ENCODE assay signal across 28 cellular contexts in the genomic region with DNA sequence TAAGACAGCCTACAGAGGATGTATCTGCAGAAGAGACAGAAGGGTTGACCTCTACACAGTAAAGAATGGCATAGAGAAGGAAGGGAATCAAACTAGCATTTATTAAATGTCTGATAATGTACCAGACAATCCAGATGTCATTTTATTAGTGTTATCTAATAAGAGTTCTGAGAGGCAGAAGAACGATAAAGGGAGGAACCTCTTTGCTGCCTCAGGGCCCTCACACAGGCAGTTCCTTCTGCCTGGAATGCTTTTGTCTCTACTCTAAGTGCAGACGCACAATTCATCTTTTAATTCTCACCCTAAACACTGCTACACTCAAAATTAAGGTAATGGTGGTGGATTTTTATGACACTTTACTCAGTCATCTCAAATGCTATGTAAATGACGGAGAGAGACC.
"Had no signal": no experiment of that assay in that cellular context is flagged by ENCODE, and none has a peak within 500 bp of the region (broad histone marks: within the 10 kb centered on the region; RNA-seq: fewer than 3 reads in every experiment).

No MANE protein-coding gene starts in this region.

- H3K4me3 Mint-ChIP-seq: stimulated activated effector memory CD8-positive, alpha-beta T cell treated with anti-CD3 and anti-CD28 coated beads, Interleukin-12 subunit alpha, Interleukin-12 subunit beta, amount 100 ng/mL, for 72 hours; stimulated activated memory B cell treated with anti-CD40 and anti-IgM and Interleukin-4, amounts not matched to agents 10 μg/mL and 1 μg/mL and 100 μg/mL, for 72 hours; stimulated activated naive B cell treated with anti-CD40 and anti-IgM and Interleukin-4, amounts not matched to agents 10 μg/mL and 1 μg/mL and 100 μg/mL, for 72 hours; stimulated activated naive CD8-positive, alpha-beta T cell treated with anti-CD3 and anti-CD28 coated beads, Interleukin-15, amount 100 ng/mL, for 72 hours; stimulated activated naive CD8-positive, alpha-beta T cell treated with anti-CD3 and anti-CD28 coated beads, Interleukin-15, Interleukin-2, amounts not matched to agents 100 ng/mL and 50 ng/mL, for 24 hours; type B pancreatic cell had no signal

- H3K27ac ChIP-seq: stomach, suprapubic skin, testis, thoracic aorta, thyroid gland, tibial artery, tibial nerve, transverse colon, upper lobe of left lung, upper lobe of right lung, uterus, vagina had no signal

- H3K4me1 Mint-ChIP-seq: stimulated activated memory B cell treated with anti-CD40 and anti-IgM and Interleukin-4, amounts not matched to agents 10 μg/mL and 1 μg/mL and 100 μg/mL, for 72 hours; stimulated activated naive B cell treated with anti-CD40 and anti-IgM and Interleukin-4, amounts not matched to agents 10 μg/mL and 1 μg/mL and 100 μg/mL, for 72 hours had no signal

- H3K27me3 Mint-ChIP-seq: stimulated activated memory B cell treated with anti-CD40 and anti-IgM and Interleukin-4, amounts not matched to agents 10 μg/mL and 1 μg/mL and 100 μg/mL, for 72 hours; stimulated activated naive B cell treated with anti-CD40 and anti-IgM and Interleukin-4, amounts not matched to agents 10 μg/mL and 1 μg/mL and 100 μg/mL, for 72 hours; stimulated activated naive CD8-positive, alpha-beta T cell treated with anti-CD3 and anti-CD28 coated beads, Interleukin-15, amount 100 ng/mL, for 72 hours; stimulated activated naive CD8-positive, alpha-beta T cell treated with anti-CD3 and anti-CD28 coated beads, Interleukin-15, Interleukin-2, amounts not matched to agents 100 ng/mL and 50 ng/mL, for 24 hours; type B pancreatic cell had no signal

- H3K27ac Mint-ChIP-seq: stimulated activated effector memory CD8-positive, alpha-beta T cell treated with anti-CD3 and anti-CD28 coated beads, Interleukin-12 subunit alpha, Interleukin-12 subunit beta, amount 100 ng/mL, for 72 hours; stimulated activated memory B cell treated with anti-CD40 and anti-IgM and Interleukin-4, amounts not matched to agents 10 μg/mL and 1 μg/mL and 100 μg/mL, for 72 hours; stimulated activated naive B cell treated with anti-CD40 and anti-IgM and Interleukin-4, amounts not matched to agents 10 μg/mL and 1 μg/mL and 100 μg/mL, for 72 hours; stimulated activated naive CD8-positive, alpha-beta T cell treated with anti-CD3 and anti-CD28 coated beads, Interleukin-15, Interleukin-2, amounts not matched to agents 100 ng/mL and 50 ng/mL, for 24 hours; type B pancreatic cell had no signal

- H3K4me3 ChIP-seq: stomach, suprapubic skin, testis, thoracic aorta, thyroid gland, tibial artery, tibial nerve, transverse colon, upper lobe of left lung, upper lobe of right lung, uterus, vagina had no signal

- H3K36me3 ChIP-seq: uterus had no signal

- H3K9me3 ChIP-seq: stomach, suprapubic skin, testis, thoracic aorta, thyroid gland, tibial artery, tibial nerve, transverse colon, upper lobe of left lung, upper lobe of right lung, uterus, vagina had no signal

- H3K4me1 ChIP-seq: stomach, suprapubic skin, testis, thyroid gland, tibial artery, tibial nerve, transverse colon, upper lobe of left lung, upper lobe of right lung, uterus, vagina had no signal

- H3K9me3 Mint-ChIP-seq: stimulated activated effector memory CD8-positive, alpha-beta T cell treated with anti-CD3 and anti-CD28 coated beads, Interleukin-12 subunit alpha, Interleukin-12 subunit beta, amount 100 ng/mL, for 72 hours; stimulated activated memory B cell treated with anti-CD40 and anti-IgM and Interleukin-4, amounts not matched to agents 10 μg/mL and 1 μg/mL and 100 μg/mL, for 72 hours; stimulated activated naive B cell treated with anti-CD40 and anti-IgM and Interleukin-4, amounts not matched to agents 10 μg/mL and 1 μg/mL and 100 μg/mL, for 72 hours; stimulated activated naive CD8-positive, alpha-beta T cell treated with anti-CD3 and anti-CD28 coated beads, Interleukin-15, amount 100 ng/mL, for 72 hours; stimulated activated naive CD8-positive, alpha-beta T cell treated with anti-CD3 and anti-CD28 coated beads, Interleukin-15, Interleukin-2, amounts not matched to agents 100 ng/mL and 50 ng/mL, for 24 hours; type B pancreatic cell had no signal

- DNase-seq: stimulated activated CD4-positive, alpha-beta T cell treated with anti-CD3 and anti-CD28 coated beads, Interleukin-2, amount 100 ng/mL, for 48 hours; stimulated activated CD4-positive, alpha-beta T cell treated with anti-CD3 and anti-CD28 coated beads, Interleukin-4, amount 100 ng/mL, for 1 hour; stimulated activated CD4-positive, alpha-beta T cell treated with anti-CD3 and anti-CD28 coated beads, Interleukin-4, amount 100 ng/mL, for 24 hours; stimulated activated CD4-positive, alpha-beta T cell treated with anti-CD3 and anti-CD28 coated beads, Interleukin-4, amount 100 ng/mL, for 4 hours; stimulated activated CD8-positive, alpha-beta memory T cell treated with anti-CD3 and anti-CD28 coated beads, Interleukin-4, amount 100 ng/mL, for 48 hours; stimulated activated naive B cell treated with anti-CD40 and anti-IgM and Interleukin-4, amounts not matched to agents 10 μg/mL and 1 μg/mL and 100 μg/mL, for 72 hours; stimulated activated naive CD4-positive, alpha-beta T cell; stimulated activated naive CD4-positive, alpha-beta T cell treated with Interleukin-2 at 50 U/mL for 16 hours; stimulated activated naive CD8-positive, alpha-beta T cell treated with anti-CD3 and anti-CD28 coated beads, Interleukin-15, amount 100 ng/mL, for 72 hours; stimulated activated naive CD8-positive, alpha-beta T cell treated with anti-CD3 and anti-CD28 coated beads, Interleukin-15, Interleukin-2, amounts not matched to agents 100 U/mL and 50 U/mL, for 24 hours; stomach; substantia nigra; testis; thyroid gland; tibial artery; transverse colon; trophoblast cell; upper lobe of left lung; upper lobe of right lung; uterus had no signal

- ATAC-seq: stimulated activated effector memory CD8-positive, alpha-beta T cell treated with anti-CD3 and anti-CD28 coated beads, Interleukin-12 subunit alpha, Interleukin-12 subunit beta, amount 100 ng/mL, for 72 hours; stimulated activated memory B cell treated with anti-CD40 and anti-IgM and Interleukin-4, amounts not matched to agents 10 μg/mL and 1 μg/mL and 100 μg/mL, for 72 hours; stimulated activated naive B cell treated with anti-CD40 and anti-IgM and Interleukin-4, amounts not matched to agents 10 μg/mL and 1 μg/mL and 100 μg/mL, for 72 hours; stimulated activated naive CD8-positive, alpha-beta T cell treated with anti-CD3 and anti-CD28 coated beads, Interleukin-15, amount 100 ng/mL, for 72 hours; stimulated activated naive CD8-positive, alpha-beta T cell treated with anti-CD3 and anti-CD28 coated beads, Interleukin-15, Interleukin-2, amounts not matched to agents 100 U/mL and 50 U/mL, for 24 hours; upper lobe of right lung had no signal

- H3K27me3 ChIP-seq: stomach, suprapubic skin, testis, thyroid gland, tibial artery, tibial nerve, transverse colon, upper lobe of left lung, upper lobe of right lung, uterus, vagina had no signal
